In the genomic region with DNA sequence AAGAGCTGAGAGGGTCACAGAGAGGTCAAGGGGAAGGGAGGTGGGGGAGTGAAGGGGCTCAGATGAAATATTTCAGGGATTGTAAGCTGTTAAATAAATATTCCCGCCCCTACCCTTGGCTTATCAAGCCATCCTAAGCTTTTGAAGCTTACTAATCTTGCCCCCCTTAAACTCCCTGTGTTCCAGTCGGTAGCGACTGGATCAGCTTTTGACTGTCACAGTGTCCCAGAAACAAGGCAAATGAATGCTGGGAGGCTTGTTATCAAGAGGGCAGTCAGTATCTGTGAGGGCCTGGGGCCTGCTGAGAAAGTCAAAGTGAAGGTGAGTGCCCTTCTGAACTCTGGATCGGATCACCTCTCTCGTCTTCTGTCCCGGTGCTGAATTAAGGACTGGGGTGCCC, we compare ENCODE assay signal across 22 cellular contexts.
"Had no signal": no experiment of that assay in that cellular context is flagged by ENCODE, and none has a peak within 500 bp of the region (broad histone marks: within the 10 kb centered on the region; RNA-seq: fewer than 3 reads in every experiment).

No MANE protein-coding gene starts in this region.

- H3K4me3 Mint-ChIP-seq: activated B cell treated with CpG ODN at 0.5 μM for 24 hours; activated CD8-positive, alpha-beta T cell treated with anti-CD3 and anti-CD28 coated beads for 36 hours; activated naive CD8-positive, alpha-beta T cell treated with anti-CD3 and anti-CD28 coated beads, Interleukin-2, amount 10 ng/mL, durations not matched to agents 7 days and 5 days; immature natural killer cell; memory B cell; natural killer cell; stimulated activated memory B cell treated with anti-CD40 and anti-IgM and Interleukin-4, amounts not matched to agents 10 μg/mL and 1 μg/mL and 100 μg/mL, for 72 hours; T-helper 2 cell treated with Interferon-gamma antibody and Interleukin-4, amounts not matched to agents 5 μg/mL and 100 μg/mL, for 36 hours had no signal

- H3K27me3 Mint-ChIP-seq: activated B cell treated with CpG ODN at 0.5 μM for 24 hours; activated CD8-positive, alpha-beta T cell treated with anti-CD3 and anti-CD28 coated beads for 36 hours; activated naive CD8-positive, alpha-beta T cell treated with anti-CD3 and anti-CD28 coated beads, Interleukin-2, amount 10 ng/mL, durations not matched to agents 7 days and 5 days; memory B cell; progenitor cell of endocrine pancreas; stimulated activated memory B cell treated with anti-CD40 and anti-IgM and Interleukin-4, amounts not matched to agents 10 μg/mL and 1 μg/mL and 100 μg/mL, for 72 hours had no signal

- H3K4me1 Mint-ChIP-seq: activated B cell treated with CpG ODN at 0.5 μM for 24 hours; activated naive CD8-positive, alpha-beta T cell treated with anti-CD3 and anti-CD28 coated beads, Interleukin-2, amount 10 ng/mL, durations not matched to agents 7 days and 5 days; immature natural killer cell; memory B cell; natural killer cell; stimulated activated memory B cell treated with anti-CD40 and anti-IgM and Interleukin-4, amounts not matched to agents 10 μg/mL and 1 μg/mL and 100 μg/mL, for 72 hours had no signal

- DNase-seq: activated B cell treated with CpG ODN at 0.5 μM for 24 hours; activated CD4-positive, alpha-beta T cell treated with anti-CD3 and anti-CD28 coated beads for 48 hours; activated CD8-positive, alpha-beta T cell treated with anti-CD3 and anti-CD28 coated beads for 36 hours; activated naive CD4-positive, alpha-beta T cell treated with Interleukin-2 at 50 U/mL for 16 hours; activated naive CD8-positive, alpha-beta T cell treated with anti-CD3 and anti-CD28 coated beads, Interleukin-2, amount 10 ng/mL, durations not matched to agents 7 days and 5 days; activated T-cell treated with anti-CD3 and anti-CD28 coated beads, Interleukin-2, amount 50 U/mL, for 1 hour; immature natural killer cell; kidney glomerular epithelial cell; natural killer cell; SK-N-SH; small intestine; stimulated activated CD4-positive, alpha-beta T cell treated with anti-CD3 and anti-CD28 coated beads, Interleukin-4, amount 100 ng/mL, for 4 hours; upper lobe of right lung had no signal

- H3K9me3 Mint-ChIP-seq: activated B cell treated with CpG ODN at 0.5 μM for 24 hours; activated CD8-positive, alpha-beta T cell treated with anti-CD3 and anti-CD28 coated beads for 36 hours; activated naive CD8-positive, alpha-beta T cell treated with anti-CD3 and anti-CD28 coated beads, Interleukin-2, amount 10 ng/mL, durations not matched to agents 7 days and 5 days; activated T-helper 2 cell treated with anti-CD3 and anti-CD28 coated beads, Interferon-gamma antibody, Interleukin-2, Interleukin-4, amounts not matched to agents 10 μg/mL and 5 μg/mL and 100 μg/mL, durations not matched to agents 14 hours and 24 hours and 36 hours; memory B cell; natural killer cell; stimulated activated memory B cell treated with anti-CD40 and anti-IgM and Interleukin-4, amounts not matched to agents 10 μg/mL and 1 μg/mL and 100 μg/mL, for 72 hours; T-helper 2 cell treated with Interferon-gamma antibody and Interleukin-4, amounts not matched to agents 5 μg/mL and 100 μg/mL, for 36 hours had no signal

- H3K27ac Mint-ChIP-seq: activated B cell treated with CpG ODN at 0.5 μM for 24 hours; activated CD8-positive, alpha-beta T cell treated with anti-CD3 and anti-CD28 coated beads for 36 hours; activated naive CD8-positive, alpha-beta T cell treated with anti-CD3 and anti-CD28 coated beads, Interleukin-2, amount 10 ng/mL, durations not matched to agents 7 days and 5 days; activated T-helper 2 cell treated with anti-CD3 and anti-CD28 coated beads, Interferon-gamma antibody, Interleukin-2, Interleukin-4, amounts not matched to agents 10 μg/mL and 5 μg/mL and 100 μg/mL, durations not matched to agents 14 hours and 24 hours and 36 hours; immature natural killer cell; memory B cell; natural killer cell; stimulated activated memory B cell treated with anti-CD40 and anti-IgM and Interleukin-4, amounts not matched to agents 10 μg/mL and 1 μg/mL and 100 μg/mL, for 72 hours; T-helper 2 cell treated with Interferon-gamma antibody and Interleukin-4, amounts not matched to agents 5 μg/mL and 100 μg/mL, for 36 hours had no signal

- H3K9ac ChIP-seq: SK-N-SH had no signal

- H3K36me3 ChIP-seq: brain microvascular endothelial cell, heart left ventricle, thoracic aorta, upper lobe of right lung had no signal

- H3K9me3 ChIP-seq: heart left ventricle, SK-N-SH, thoracic aorta, upper lobe of right lung had no signal

- H3K27ac ChIP-seq: brain microvascular endothelial cell, coronary artery, thoracic aorta, upper lobe of right lung had no signal

- H3K4me2 ChIP-seq: SK-N-SH had no signal

- H3K4me1 ChIP-seq: upper lobe of right lung had no signal

- H3K27me3 ChIP-seq: brain microvascular endothelial cell, heart left ventricle, upper lobe of right lung had no signal

- H3K4me3 ChIP-seq: coronary artery, heart left ventricle, thoracic aorta, upper lobe of right lung had no signal

- H3K36me3 Mint-ChIP-seq: activated naive CD8-positive, alpha-beta T cell treated with anti-CD3 and anti-CD28 coated beads, Interleukin-2, amount 10 ng/mL, durations not matched to agents 7 days and 5 days; immature natural killer cell; memory B cell; natural killer cell; stimulated activated memory B cell treated with anti-CD40 and anti-IgM and Interleukin-4, amounts not matched to agents 10 μg/mL and 1 μg/mL and 100 μg/mL, for 72 hours had no signal
